8 cellular contexts compared by ENCODE assay signal in the genomic region with DNA sequence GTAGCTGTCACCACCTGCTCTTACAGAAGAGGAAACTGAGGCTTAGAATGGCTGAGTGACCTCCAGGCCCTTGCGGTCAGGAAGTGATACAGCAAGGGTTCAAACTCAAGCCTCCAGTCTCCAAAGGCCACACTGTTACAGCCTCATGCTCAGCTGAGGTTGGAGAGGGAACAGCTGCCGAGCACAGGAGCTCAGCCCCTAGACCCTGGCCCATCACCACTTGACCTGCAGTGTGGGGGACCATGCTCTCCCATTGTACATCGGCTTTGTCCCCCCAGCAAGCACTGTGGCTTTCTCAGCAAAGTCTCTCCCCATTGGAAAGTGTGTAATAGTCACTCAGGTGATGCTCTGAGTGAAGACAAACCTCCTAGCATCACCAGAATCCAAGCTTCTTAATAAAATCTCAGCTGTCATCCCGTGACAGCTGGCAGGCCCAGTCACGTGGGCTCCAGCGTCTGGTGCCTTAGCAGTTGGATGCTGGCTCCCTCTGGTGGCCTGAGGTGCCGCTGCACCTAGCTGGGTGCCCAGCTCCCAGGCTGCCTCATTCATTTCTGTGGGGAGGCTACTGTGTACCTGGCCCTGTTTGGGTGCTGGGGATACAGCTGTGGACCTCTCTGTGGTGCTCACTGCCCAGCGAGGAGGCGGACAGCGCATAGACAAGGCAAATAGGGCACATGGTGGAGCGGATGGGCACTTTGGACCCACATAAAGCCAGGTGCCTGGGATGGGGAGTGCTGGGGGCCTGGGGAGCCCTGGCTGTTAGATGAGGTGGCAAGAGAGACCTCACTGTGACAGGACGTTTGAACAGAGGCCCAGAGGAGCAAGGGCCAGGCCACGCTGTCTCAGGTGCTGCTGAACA. TPM values are rescaled to one million over a fixed set of nuclear protein-coding genes. Genes with fewer than 3 reads are reported as not detected.
DNase-seq lines count a peak whose midpoint lies in the region; ATAC-seq and TF ChIP-seq lines count a peak whose summit lies in the region.

No MANE protein-coding gene starts in this region.

- H3K4me2 ChIP-seq in Loucy (ENCODE audit: low read depth, low read length, poor library complexity, severe bottlenecking) = no peak overlapping the region

- CTCF ChIA-PET in RWPE1 (lab: Yijun Ruan, JAX) = interaction anchor here (0.6 to 2.2 kb wide), 28 partner anchors 9 to 375 kb away, joined by 3 to 26 read pairs (median 4); a partner anchor contains a TSS

- no peaks in the 10 kb centered on the region for H3K4me1 ChIP-seq in Loucy (ENCODE audit: insufficient read depth, low read length, poor library complexity, severe bottlenecking)

- no peak overlapping the region for H3K9ac ChIP-seq in Loucy (ENCODE audit: low read depth, low read length, poor library complexity, severe bottlenecking)

- H3K9me2 ChIP-seq in Loucy (replicated peaks; ENCODE audit: low read depth, low read length) = no peaks in the 10 kb centered on the region

- no peaks in the 10 kb centered on the region for H3K79me2 ChIP-seq in Loucy (ENCODE audit: insufficient read depth, low read length)

- POLR2A ChIA-PET in RWPE1 (lab: Yijun Ruan, JAX; ENCODE audit: low non-redundant PET) = interaction anchor here (0.5 kb wide), 1 partner anchor 217 kb away, joined by 4 read pairs; no protein-coding TSS in a partner anchor

- H3K36me3 ChIP-seq in Loucy (ENCODE audit: insufficient read depth, low read length) = no peaks in the 10 kb centered on the region

- H3K27me3 ChIP-seq in Loucy (ENCODE audit: insufficient read depth, low read length, poor library complexity, severe bottlenecking) = no peaks in the 10 kb centered on the region

- peak; percentile 84 for ATAC-seq in GM21619 (IDR thresholded peaks at IDR 0.05; ENCODE audit: unreplicated experiment)

- H2AFZ ChIP-seq in Loucy (ENCODE audit: low read length) = no peak overlapping the region

- peak; percentile 94 for TF ChIP-seq CTCF in Loucy (conservative IDR thresholded peaks at IDR 0.05; ENCODE audit: low read length)
- peak; percentile 98 for TF ChIP-seq CTCF in RWPE1 (conservative IDR thresholded peaks at IDR 0.05; ENCODE audit: low read depth)
- peak; percentile 99 for TF ChIP-seq CTCF in fibroblast of villous mesenchyme (IDR thresholded peaks at IDR 0.05; ENCODE audit: insufficient read depth, low read depth, low read length)

- DNase-seq in DMS114 treated with DMSO at 0.1 percent for 48 hours (lab: John Stamatoyannopoulos, UW; ENCODE audit: unreplicated experiment) (peak; percentile 44), RWPE1 (ENCODE audit: low spot score) (peak; percentile 90), fibroblast of villous mesenchyme (ENCODE audit: low read depth) (peak; percentile 86), occipital lobe (lab: John Stamatoyannopoulos, UW) (peak; percentile 81), superior temporal gyrus (ENCODE audit: extremely low spot score) (peak; percentile 97)
- DNase-seq in activated effector memory CD4-positive, alpha-beta T cell treated with anti-CD3 and anti-CD28 coated beads, Interleukin-2, amount 50 U/mL, for 16 hours = peak; percentile 94

- H3K27ac ChIP-seq in RWPE1 = peak overlapping the region; percentile 38

- no peaks in the 10 kb centered on the region for H3K9me3 ChIP-seq in Loucy (ENCODE audit: insufficient read depth, low read depth, low read length)

- H3F3A ChIP-seq in Loucy (ENCODE audit: low read depth) = no peaks in the 10 kb centered on the region

- H3K4me3 ChIP-seq in Loucy (ENCODE audit: low read length, poor library complexity, severe bottlenecking) = no peak overlapping the region
- no peak overlapping the region for H3K4me3 ChIP-seq in fibroblast of villous mesenchyme (ENCODE audit: low read depth, low read length)

- H4K20me1 ChIP-seq in Loucy (ENCODE audit: insufficient read depth, low read length, poor library complexity, severe bottlenecking) = no peaks in the 10 kb centered on the region

RNA-seq across cellular contexts. Expression of a gene that starts 19.1 kb away (rescaled TPM):
- total RNA-seq in fibroblast of villous mesenchyme (2.6 and 9.7 TPM in 2 replicates), occipital lobe (0.94 TPM)

RNA-seq across cellular contexts. Expression of a gene that starts 53.2 kb away (rescaled TPM):
- total RNA-seq in fibroblast of villous mesenchyme (2.2 and 2.6 TPM in 2 replicates), occipital lobe (5.5 TPM)

RNA-seq across cellular contexts. Expression of a gene that starts 59.0 kb away (rescaled TPM):
- total RNA-seq in fibroblast of villous mesenchyme (40.6 and 76.4 TPM in 2 replicates), occipital lobe (39.6 TPM)

RNA-seq across cellular contexts. Expression of a gene that starts 59.4 kb away (rescaled TPM):
- total RNA-seq in fibroblast of villous mesenchyme (23.8 and 27.6 TPM in 2 replicates), occipital lobe (13.3 TPM)

Comparison
In these comparisons a context has a peak if more than half of its experiments do, and no peak if none do; other contexts are left out.
1. DNase-seq: peak in every context shown above with its lines; median percentile 97 in superior temporal gyrus; 94 in activated effector memory CD4-positive, alpha-beta T cell treated with anti-CD3 and anti-CD28 coated beads, Interleukin-2, amount 50 U/mL, for 16 hours; 90 in RWPE1; 86 in fibroblast of villous mesenchyme; 81 in occipital lobe; 44 in DMS114 treated with DMSO at 0.1 percent for 48 hours.